31 cellular contexts compared by ENCODE assay signal in the genomic region with DNA sequence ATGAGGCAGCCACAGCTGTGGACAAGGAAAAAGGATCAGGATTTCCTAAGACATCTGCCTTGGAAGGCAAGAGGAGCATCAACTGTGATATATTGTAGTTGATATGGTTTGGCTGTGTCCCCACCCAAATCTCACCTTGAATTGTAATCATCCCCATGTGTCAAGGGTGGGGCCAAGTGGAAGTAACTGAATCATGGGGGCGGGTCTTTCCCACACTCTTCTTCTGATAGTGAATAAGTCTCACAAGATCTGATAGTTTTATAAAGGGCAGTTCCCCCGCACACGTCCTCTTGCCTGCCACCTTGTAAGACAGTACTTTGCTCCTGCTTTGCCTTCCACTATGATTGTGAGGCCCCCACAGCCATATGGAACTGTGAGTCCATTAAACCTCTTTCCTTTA. TPM values are rescaled to one million over a fixed set of nuclear protein-coding genes. Genes with fewer than 3 reads are reported as not detected.
A peak's percentile ranks its signal among the peaks of the same experiment; 100 is the strongest.
DNase-seq lines count a peak whose midpoint lies in the region; ATAC-seq, FAIRE-seq and TF ChIP-seq lines count a peak whose summit lies in the region.
"Had no signal": no experiment of that assay in that cellular context is flagged by ENCODE, and none has a peak within 500 bp of the region (broad histone marks: within the 10 kb centered on the region; RNA-seq: fewer than 3 reads in every experiment).

No MANE protein-coding gene starts in this region.

- peaks cover 25 to 28% of the 10 kb centered on the region in 2 experiments; a peak in 4 of 5 replicates for H3K4me1 ChIP-seq in K562 (replicated peaks in 1 of 2; ENCODE audit: control insufficient read depth in 2 of 2, insufficient read depth in 2 of 2, low read length in 2 of 2)
- H3K4me1 ChIP-seq in naive thymus-derived CD4-positive, alpha-beta T cell (ENCODE audit: control insufficient read depth in 2 of 2, insufficient read depth in 2 of 2, low read length in 2 of 2), result no peaks in the 10 kb centered on the region
- H3K4me1 ChIP-seq in trophoblast cell (ENCODE audit: control insufficient read depth in 1 of 2, insufficient read depth in 2 of 2, low read length in 2 of 2), result peaks cover 1 to 4% of the 10 kb centered on the region in 2 experiments
- H3K4me1 ChIP-seq: breast epithelium, lower lobe of right lung, pancreas, upper lobe of left lung had no signal

- no peak overlapping the region for H4K91ac ChIP-seq in trophoblast cell (ENCODE audit: low read depth, low read length)

- no peak overlapping the region for H2AK5ac ChIP-seq in trophoblast cell (ENCODE audit: low read length)

- TF ChIP-seq RAD21 in K562 (CRISPR knock-in tag; conservative IDR thresholded peaks at IDR 0.05 in 1 of 2, IDR thresholded peaks at IDR 0.05 in 1 of 2), result no peak

- H3K79me1 ChIP-seq in trophoblast cell (ENCODE audit: low read length), result no peaks in the 10 kb centered on the region

- TF ChIP-seq POLR2A in K562 (conservative IDR thresholded peaks at IDR 0.05), result no peak

- no peak for FAIRE-seq in K562 (lab: Jason Lieb, UNC)
- FAIRE-seq: pancreas had no signal

- H3K9me3 ChIP-seq in K562 (replicated peaks; ENCODE audit: control insufficient read depth, insufficient read depth, low read depth, low read length), result peaks cover 21% of the 10 kb centered on the region
- no peaks in the 10 kb centered on the region for H3K9me3 ChIP-seq in naive thymus-derived CD4-positive, alpha-beta T cell (ENCODE audit: control insufficient read depth in 2 of 3, low read length in 3 of 3)
- H3K9me3 ChIP-seq in trophoblast cell (ENCODE audit: insufficient read depth, low read depth, low read length), result no peaks in the 10 kb centered on the region
- H3K9me3 ChIP-seq: breast epithelium, lower lobe of right lung, pancreas, upper lobe of left lung had no signal

- CTCF ChIA-PET in K562 (lab: Yijun Ruan, JAX; ENCODE audit: low intra/inter-chr PET ratio), result no interaction called here
- CTCF ChIA-PET in naive thymus-derived CD4-positive, alpha-beta T cell (lab: Charles Lee), result no interaction called here

- H2BK120ac ChIP-seq in trophoblast cell (ENCODE audit: insufficient read depth, low read length, poor library complexity), result no peak overlapping the region

- H3K4me3 ChIP-seq in K562 (no peak overlapping the region), trophoblast cell (ENCODE audit: low read depth, low read length) (no peak overlapping the region)
- H3K4me3 ChIP-seq in naive thymus-derived CD4-positive, alpha-beta T cell (ENCODE audit: low read length), result no peak overlapping the region
- H3K4me3 ChIP-seq: breast epithelium, lower lobe of right lung, pancreas, smooth muscle cell, upper lobe of left lung had no signal

- H3K23ac ChIP-seq in trophoblast cell (ENCODE audit: low read length), result no peak overlapping the region

- in situ Hi-C loops in K562 (cut with MboI), result loop anchor here (10.0 kb wide), 1 partner anchor 147 kb away; a partner anchor contains a TSS

- whole genome bisulfite sequencing in K562 (ENCODE audit: insufficient coverage, low coverage, missing lambda C conversion rate), result 46% methylated on average over 3 of the region's 3 CpGs
- WGBS in trophoblast cell (ENCODE audit: extremely low coverage, insufficient coverage, insufficient read length), result no CpG with 5 or more reads among the region's 3 CpGs

- DNase-seq in activated effector memory CD4-positive, alpha-beta T cell treated with anti-CD3 and anti-CD28 coated beads, Interleukin-2, amount 50 U/mL, for 16 hours, result peak; percentile 47
- no peak for DNase-seq in activated effector memory CD4-positive, alpha-beta T cell treated with Interleukin-2 at 50 U/mL for 16 hours
- DNase-seq in ELR (ENCODE audit: low read depth) (peak; percentile 12), K562 (ENCODE audit: extremely low read depth in 1 of 4, low spot score in 3 of 4) (peak in 1 of 4 experiments; percentile 50), NOMO-1 treated with DMSO at 0.1 percent for 48 hours (lab: John Stamatoyannopoulos, UW; ENCODE audit: unreplicated experiment) (no peak), NCI-H446 treated with DMSO at 0.1 percent for 48 hours (lab: John Stamatoyannopoulos, UW) (no peak), trophoblast cell (no peak)
- peak in 1 of 9 donors; percentile 4 for DNase-seq in naive thymus-derived CD4-positive, alpha-beta T cell
- DNase-seq: amygdala; DND-41; HCEC 1CT; lower lobe of right lung; MM.1S; NCI-H2029 treated with DMSO at 0.1 percent for 48 hours; NCI-H2227 treated with DMSO at 0.1 percent for 48 hours; retina; stimulated activated CD4-positive, alpha-beta T cell treated with anti-CD3 and anti-CD28 coated beads, Interleukin-2, amount 100 ng/mL, for 24 hours had no signal

- H4K12ac ChIP-seq in trophoblast cell (ENCODE audit: low read depth, low read length), result no peak overlapping the region

- H3K36me3 Mint-ChIP-seq in naive thymus-derived CD4-positive, alpha-beta T cell, result peaks cover 9 to 26% (median 11%) of the 10 kb centered on the region in 5 donors

- peak overlapping the region in 5 of 9 donors; percentile 36 to 84 (median 60) for H3K27ac Mint-ChIP-seq in naive thymus-derived CD4-positive, alpha-beta T cell
- H3K27ac Mint-ChIP-seq: activated T-helper 2 cell treated with anti-CD3 and anti-CD28 coated beads, Interferon-gamma antibody, Interleukin-2, Interleukin-4, amounts not matched to agents 10 μg/mL and 5 μg/mL and 100 μg/mL, durations not matched to agents 14 hours and 24 hours and 36 hours had no signal

- H4K8ac ChIP-seq in trophoblast cell (ENCODE audit: low read depth, low read length), result no peak overlapping the region

- no peaks in the 10 kb centered on the region for H3K9me3 Mint-ChIP-seq in naive thymus-derived CD4-positive, alpha-beta T cell
- H3K9me3 Mint-ChIP-seq: activated T-helper 2 cell treated with anti-CD3 and anti-CD28 coated beads, Interferon-gamma antibody, Interleukin-2, Interleukin-4, amounts not matched to agents 10 μg/mL and 5 μg/mL and 100 μg/mL, durations not matched to agents 14 hours and 24 hours and 36 hours had no signal

- H4K20me1 ChIP-seq in K562 (replicated peaks; ENCODE audit: control insufficient read depth, insufficient read depth, low read length), result no peaks in the 10 kb centered on the region

- H2BK5ac ChIP-seq in trophoblast cell (ENCODE audit: low read depth, low read length, poor library complexity), result no peak overlapping the region

- no peak overlapping the region for H3K9ac ChIP-seq in K562 (ENCODE audit: insufficient read depth in 1 of 2, low read depth in 2 of 2, low read length in 2 of 2)
- no peak overlapping the region for H3K9ac ChIP-seq in trophoblast cell (ENCODE audit: low read length)

- no peak overlapping the region for H3K18ac ChIP-seq in trophoblast cell (ENCODE audit: low read length)

- H3K27me3 Mint-ChIP-seq in naive thymus-derived CD4-positive, alpha-beta T cell, result no peaks in the 10 kb centered on the region

- no TSS peak for BruUV-seq in K562 (replicated peaks; lab: Mats Ljungman, UMichigan)

- H3K27me3 ChIP-seq in K562 (ENCODE audit: control insufficient read depth in 2 of 2, insufficient read depth in 2 of 2, low read length in 2 of 2) (no peaks in the 10 kb centered on the region), trophoblast cell (ENCODE audit: insufficient read depth, low read length) (no peaks in the 10 kb centered on the region)
- H3K27me3 ChIP-seq in naive thymus-derived CD4-positive, alpha-beta T cell (ENCODE audit: control insufficient read depth in 2 of 2, insufficient read depth in 2 of 2, low read length in 2 of 2), result no peaks in the 10 kb centered on the region
- H3K27me3 ChIP-seq: breast epithelium, pancreas, upper lobe of left lung had no signal

- intact Hi-C loops in K562 (cut with micrococcal nuclease), result no loop called here
- intact Hi-C loops in naive thymus-derived CD4-positive, alpha-beta T cell (cut with micrococcal nuclease), result no loop called here

- no peaks in the 10 kb centered on the region for H3K79me2 ChIP-seq in K562 (ENCODE audit: control insufficient read depth, insufficient read depth, low read length)
- no peaks in the 10 kb centered on the region for H3K79me2 ChIP-seq in trophoblast cell (ENCODE audit: control insufficient read depth, insufficient read depth, low read length, poor library complexity)

- no peak overlapping the region for H3K4me2 ChIP-seq in K562 (ENCODE audit: insufficient read depth, low read length)
- no peak overlapping the region for H3K4me2 ChIP-seq in trophoblast cell (ENCODE audit: low read length)
- H3K4me2 ChIP-seq: smooth muscle cell had no signal

- H3K27ac ChIP-seq in K562 (ENCODE audit: extremely low read depth, low read depth, low read length) (peak overlapping the region; percentile 50; the same call in 2 of the 3 replicates), trophoblast cell (ENCODE audit: low read depth, low read length) (no peak overlapping the region)
- H3K27ac ChIP-seq in naive thymus-derived CD4-positive, alpha-beta T cell (ENCODE audit: low read depth, low read length), result no peak overlapping the region
- H3K27ac ChIP-seq: breast epithelium, C4-2B, lower lobe of right lung, pancreas, upper lobe of left lung had no signal

- H3K14ac ChIP-seq in trophoblast cell (ENCODE audit: low read length), result no peak overlapping the region

- peaks cover 0 to 15% (median 0%) of the 10 kb centered on the region in 7 donors for H3K4me1 Mint-ChIP-seq in naive thymus-derived CD4-positive, alpha-beta T cell

- POLR2A ChIA-PET in K562 (lab: Yijun Ruan, JAX), result interaction anchor here (1.2 to 5.5 kb wide), 3 partner anchors 10 to 50 kb away, joined by 3 to 63 read pairs (median 5); a partner anchor contains a TSS
- POLR2A ChIA-PET in naive thymus-derived CD4-positive, alpha-beta T cell (lab: Charles Lee), result no interaction called here

- no peak overlapping the region for H3K4ac ChIP-seq in trophoblast cell (ENCODE audit: low read depth, low read length)

- no peak for TF ChIP-seq EP300 in K562 (IDR thresholded peaks at IDR 0.05; ENCODE audit: low read length)

- H2AFZ ChIP-seq in K562 (ENCODE audit: low read depth, low read length) (no peak overlapping the region), trophoblast cell (ENCODE audit: insufficient read depth, low read length, poor library complexity) (no peak overlapping the region)

- H3K36me3 ChIP-seq in K562 (ENCODE audit: control insufficient read depth, insufficient read depth, low read length) (peaks cover 61% of the 10 kb centered on the region; the same call in 2 of the 3 replicates), trophoblast cell (ENCODE audit: control insufficient read depth in 1 of 2, insufficient read depth in 2 of 2, low read length in 2 of 2) (peaks cover 39 to 53% of the 10 kb centered on the region in 2 experiments)
- peaks cover 13 to 48% (median 19%) of the 10 kb centered on the region in 3 experiments for H3K36me3 ChIP-seq in naive thymus-derived CD4-positive, alpha-beta T cell (ENCODE audit: control insufficient read depth in 2 of 3, insufficient read depth in 3 of 3, low read length in 3 of 3)

- no peak overlapping the region for H3K4me3 Mint-ChIP-seq in naive thymus-derived CD4-positive, alpha-beta T cell

- 0 out of 3 replicates have a peak, but pooled peaks have one; percentile 5 for ATAC-seq in K562
- ATAC-seq in naive thymus-derived CD4-positive, alpha-beta T cell, result no peak
- ATAC-seq: lower lobe of right lung, pancreas had no signal

- H3K9me1 ChIP-seq in K562 (ENCODE audit: control insufficient read depth, insufficient read depth, low read length), result no peaks in the 10 kb centered on the region

- no peak for TF ChIP-seq CTCF in K562 (IDR thresholded peaks at IDR 0.05 in 2 of 3, conservative IDR thresholded peaks at IDR 0.05 in 1 of 3; ENCODE audit: insufficient read depth in 2 of 3, low read depth in 1 of 3, low read length in 3 of 3)

- no peak overlapping the region for H2BK12ac ChIP-seq in trophoblast cell (ENCODE audit: low read length)

RNA-seq across cellular contexts. Expression of a gene that starts 10.2 kb away (rescaled TPM):
- 113 and 349 TPM in 2 replicates for total RNA-seq in K562 (2011; cell fraction: chromatin; rRNA removed; ENCODE audit: low replicate concordance)
- 221 and 252 TPM in 2 replicates for total RNA-seq in K562 (2011; cell fraction: nucleolus; rRNA removed)
- 129 and 148 TPM in 2 replicates for total RNA-seq in K562 (2011; cell fraction: nucleoplasm; rRNA removed)
- total RNA-seq in K562 (2014; rRNA removed) (92.6 and 135 TPM in 2 replicates), K562 (2014; rRNA removed; fragmentation: Illumina TruSeq; extraction: Trizol) (43.5 and 50.6 TPM in 2 replicates), K562 (2015; rRNA removed; fragmentation: Illumina TruSeq; extraction: Trizol) (85.8 and 86.3 TPM in 2 replicates), K562 (2021) (103 and 108 TPM in 2 replicates)
- polyA plus RNA-seq in K562 (2011; rRNA removed) (72.1 and 81.8 TPM in 2 replicates), K562 (2014; fragmentation: Illumina TruSeq; extraction: Trizol) (88.1 and 93.2 TPM in 2 replicates), K562 (2014; fragmentation: Nextera tagmentation; extraction: Ambion mirVana) (10 to 100 TPM; 10.7 to 13.6 TPM), K562 (2014; rRNA removed) (69.6 and 109 TPM in 2 replicates)
- polyA plus RNA-seq in K562 (2011; cell fraction: cytosol; rRNA removed), result 86.8 and 148 TPM in 2 replicates
- polyA plus RNA-seq in K562 (2011; cell fraction: nucleus; rRNA removed), result 298 and 428 TPM in 2 replicates
- polyA plus RNA-seq in K562 (2012), result 79.6 and 101 TPM in 2 replicates
- polyA minus RNA-seq in K562 (2011; rRNA and poly(A)+ RNA removed), result 54.7 and 72.9 TPM in 2 replicates
- polyA minus RNA-seq in K562 (2011; cell fraction: cytosol; rRNA and poly(A)+ RNA removed), result 45.9 and 91.2 TPM in 2 replicates
- 83.9 and 102 TPM in 2 replicates for polyA minus RNA-seq in K562 (2011; cell fraction: nucleus; rRNA and poly(A)+ RNA removed)
- total RNA-seq in naive thymus-derived CD4-positive, alpha-beta T cell, result 100 to 1,000 TPM in 1 of 5 experiments, 10 to 100 TPM in 4; 74.4 to 119 (median 92.0) TPM
- 10 to 100 TPM; 77.2 to 94.3 TPM for polyA plus RNA-seq in naive thymus-derived CD4-positive, alpha-beta T cell
- 90.3 and 95.7 TPM in 2 replicates for polyA plus RNA-seq in trophoblast cell (2013)

RNA-seq across cellular contexts. Expression of a gene that starts 10.5 kb away (rescaled TPM):
- total RNA-seq in K562 (2011; cell fraction: chromatin; rRNA removed; ENCODE audit: low replicate concordance), result 168 and 375 TPM in 2 replicates
- total RNA-seq in K562 (2011; cell fraction: nucleolus; rRNA removed), result 219 and 250 TPM in 2 replicates
- 182 and 198 TPM in 2 replicates for total RNA-seq in K562 (2011; cell fraction: nucleoplasm; rRNA removed)
- 18.3 and 26.8 TPM in 2 replicates for total RNA-seq in K562 (2014; rRNA removed)
- 12.6 and 18.8 TPM in 2 replicates for total RNA-seq in K562 (2014; rRNA removed; fragmentation: Illumina TruSeq; extraction: Trizol)
- 19.9 and 21.3 TPM in 2 replicates for total RNA-seq in K562 (2015; rRNA removed; fragmentation: Illumina TruSeq; extraction: Trizol)
- 55.9 and 59.7 TPM in 2 replicates for total RNA-seq in K562 (2021)
- 69.1 and 111 TPM in 2 replicates for polyA plus RNA-seq in K562 (2011; rRNA removed)
- 133 and 146 TPM in 2 replicates for polyA plus RNA-seq in K562 (2011; cell fraction: cytosol; rRNA removed)
- polyA plus RNA-seq in K562 (2011; cell fraction: nucleus; rRNA removed), result 154 and 183 TPM in 2 replicates
- polyA plus RNA-seq in K562 (2012), result 42.7 and 71.4 TPM in 2 replicates
- 65.3 and 66.3 TPM in 2 replicates for polyA plus RNA-seq in K562 (2014; fragmentation: Illumina TruSeq; extraction: Trizol)
- 10 to 100 TPM in 1 of 2 experiments, 1 to 10 TPM in 1; 9.9 to 12.1 TPM for polyA plus RNA-seq in K562 (2014; fragmentation: Nextera tagmentation; extraction: Ambion mirVana)
- polyA plus RNA-seq in K562 (2014; rRNA removed), result 41.1 and 49.5 TPM in 2 replicates
- polyA minus RNA-seq in K562 (2011; rRNA and poly(A)+ RNA removed), result 80.3 and 82.9 TPM in 2 replicates
- 38.7 and 41.0 TPM in 2 replicates for polyA minus RNA-seq in K562 (2011; cell fraction: cytosol; rRNA and poly(A)+ RNA removed)
- polyA minus RNA-seq in K562 (2011; cell fraction: nucleus; rRNA and poly(A)+ RNA removed), result 94.4 and 132 TPM in 2 replicates
- total RNA-seq in naive thymus-derived CD4-positive, alpha-beta T cell, result 100 to 1,000 TPM in 2 of 5 experiments, 10 to 100 TPM in 3; 47.1 to 125 (median 63.2) TPM
- 100 to 1,000 TPM in 1 of 2 donors, 10 to 100 TPM in 1; 89.3 to 111 TPM for polyA plus RNA-seq in naive thymus-derived CD4-positive, alpha-beta T cell
- polyA plus RNA-seq in trophoblast cell (2013), result 45.4 and 47.1 TPM in 2 replicates

RNA-seq across cellular contexts. Expression of a gene that starts 18.4 kb away (rescaled TPM):
- total RNA-seq in K562 (2011; cell fraction: chromatin; rRNA removed; ENCODE audit: low replicate concordance), result 63.3 and 67.6 TPM in 2 replicates
- total RNA-seq in K562 (2011; cell fraction: nucleolus; rRNA removed), result 36.5 and 39.2 TPM in 2 replicates
- total RNA-seq in K562 (2011; cell fraction: nucleoplasm; rRNA removed), result 42.6 and 50.4 TPM in 2 replicates
- 13.3 and 14.5 TPM in 2 replicates for total RNA-seq in K562 (2014; rRNA removed)
- 8.6 and 8.7 TPM in 2 replicates for total RNA-seq in K562 (2014; rRNA removed; fragmentation: Illumina TruSeq; extraction: Trizol)
- 8.2 and 10.0 TPM in 2 replicates for total RNA-seq in K562 (2015; rRNA removed; fragmentation: Illumina TruSeq; extraction: Trizol)
- 14.9 and 15.2 TPM in 2 replicates for total RNA-seq in K562 (2021)
- 21.0 and 21.2 TPM in 2 replicates for polyA plus RNA-seq in K562 (2011; rRNA removed)
- polyA plus RNA-seq in K562 (2011; cell fraction: cytosol; rRNA removed), result 28.7 and 34.0 TPM in 2 replicates
- polyA plus RNA-seq in K562 (2011; cell fraction: nucleus; rRNA removed), result 35.7 and 37.1 TPM in 2 replicates
- polyA plus RNA-seq in K562 (2012), result 19.8 and 24.0 TPM in 2 replicates
- 18.4 and 20.5 TPM in 2 replicates for polyA plus RNA-seq in K562 (2014; fragmentation: Illumina TruSeq; extraction: Trizol)
- 1 to 10 TPM; 1.9 to 2.9 TPM for polyA plus RNA-seq in K562 (2014; fragmentation: Nextera tagmentation; extraction: Ambion mirVana)
- polyA plus RNA-seq in K562 (2014; rRNA removed), result 23.8 and 27.5 TPM in 2 replicates
- 15.4 and 17.4 TPM in 2 replicates for polyA minus RNA-seq in K562 (2011; rRNA and poly(A)+ RNA removed)
- 5.5 and 16.2 TPM in 2 replicates for polyA minus RNA-seq in K562 (2011; cell fraction: cytosol; rRNA and poly(A)+ RNA removed)
- 10.7 and 13.6 TPM in 2 replicates for polyA minus RNA-seq in K562 (2011; cell fraction: nucleus; rRNA and poly(A)+ RNA removed)
- 10 to 100 TPM; 19.0 to 34.8 (median 25.6) TPM for total RNA-seq in naive thymus-derived CD4-positive, alpha-beta T cell
- 10 to 100 TPM in 1 of 2 donors, 1 to 10 TPM in 1; 9.9 to 18.9 TPM for polyA plus RNA-seq in naive thymus-derived CD4-positive, alpha-beta T cell
- polyA plus RNA-seq in trophoblast cell (2013), result 10.8 and 11.5 TPM in 2 replicates

RNA-seq across cellular contexts. Expression of a gene that starts 19.1 kb away (rescaled TPM):
- total RNA-seq in K562 (2011; cell fraction: chromatin; rRNA removed; ENCODE audit: low replicate concordance), result 209 and 273 TPM in 2 replicates
- total RNA-seq in K562 (2011; cell fraction: nucleolus; rRNA removed), result 153 and 159 TPM in 2 replicates
- total RNA-seq in K562 (2011; cell fraction: nucleoplasm; rRNA removed), result 172 and 176 TPM in 2 replicates
- 279 and 309 TPM in 2 replicates for total RNA-seq in K562 (2014; rRNA removed)
- 199 and 209 TPM in 2 replicates for total RNA-seq in K562 (2014; rRNA removed; fragmentation: Illumina TruSeq; extraction: Trizol)
- 176 and 185 TPM in 2 replicates for total RNA-seq in K562 (2015; rRNA removed; fragmentation: Illumina TruSeq; extraction: Trizol)
- total RNA-seq in K562 (2021), result 236 and 254 TPM in 2 replicates
- polyA plus RNA-seq in K562 (2011; rRNA removed), result 225 and 267 TPM in 2 replicates
- 208 and 225 TPM in 2 replicates for polyA plus RNA-seq in K562 (2011; cell fraction: cytosol; rRNA removed)
- 238 and 252 TPM in 2 replicates for polyA plus RNA-seq in K562 (2011; cell fraction: nucleus; rRNA removed)
- polyA plus RNA-seq in K562 (2012), result 146 and 216 TPM in 2 replicates
- polyA plus RNA-seq in K562 (2014; fragmentation: Illumina TruSeq; extraction: Trizol), result 225 and 237 TPM in 2 replicates
- polyA plus RNA-seq in K562 (2014; fragmentation: Nextera tagmentation; extraction: Ambion mirVana), result 100 to 1,000 TPM; 370 to 383 TPM
- polyA plus RNA-seq in K562 (2014; rRNA removed), result 292 and 304 TPM in 2 replicates
- polyA minus RNA-seq in K562 (2011; rRNA and poly(A)+ RNA removed), result 144 and 174 TPM in 2 replicates
- 61.1 and 89.0 TPM in 2 replicates for polyA minus RNA-seq in K562 (2011; cell fraction: cytosol; rRNA and poly(A)+ RNA removed)
- polyA minus RNA-seq in K562 (2011; cell fraction: nucleus; rRNA and poly(A)+ RNA removed), result 54.5 and 75.3 TPM in 2 replicates
- 100 to 1,000 TPM in 1 of 5 experiments, 10 to 100 TPM in 4; 64.3 to 172 (median 86.9) TPM for total RNA-seq in naive thymus-derived CD4-positive, alpha-beta T cell
- polyA plus RNA-seq in naive thymus-derived CD4-positive, alpha-beta T cell, result 100 to 1,000 TPM; 186 to 215 TPM
- polyA plus RNA-seq in trophoblast cell (2013), result 94.6 and 95.0 TPM in 2 replicates

RNA-seq across cellular contexts. Expression of a gene that starts 24.8 kb away (rescaled TPM):
- not detected in 2 replicates for total RNA-seq in K562 (2011; cell fraction: chromatin; rRNA removed; ENCODE audit: low replicate concordance)
- not detected in 2 replicates for total RNA-seq in K562 (2011; cell fraction: nucleolus; rRNA removed)
- not detected in 2 replicates for total RNA-seq in K562 (2011; cell fraction: nucleoplasm; rRNA removed)
- total RNA-seq in K562 (2014; rRNA removed) (not detected in 2 replicates), K562 (2014; rRNA removed; fragmentation: Illumina TruSeq; extraction: Trizol) (not detected in 2 replicates), K562 (2015; rRNA removed; fragmentation: Illumina TruSeq; extraction: Trizol) (not detected in 2 replicates), K562 (2021) (not detected in 2 replicates)
- polyA plus RNA-seq in K562 (2011; rRNA removed) (not detected in 2 replicates), K562 (2014; fragmentation: Illumina TruSeq; extraction: Trizol) (not detected in 2 replicates), K562 (2014; fragmentation: Nextera tagmentation; extraction: Ambion mirVana) (not detected), K562 (2014; rRNA removed) (not detected in 2 replicates)
- polyA plus RNA-seq in K562 (2011; cell fraction: cytosol; rRNA removed), result not detected in 2 replicates
- polyA plus RNA-seq in K562 (2011; cell fraction: nucleus; rRNA removed), result not detected in 2 replicates
- not detected in 2 replicates for polyA plus RNA-seq in K562 (2012)
- polyA minus RNA-seq in K562 (2011; rRNA and poly(A)+ RNA removed), result not detected in 2 replicates
- polyA minus RNA-seq in K562 (2011; cell fraction: cytosol; rRNA and poly(A)+ RNA removed), result not detected in 2 replicates
- not detected in 2 replicates for polyA minus RNA-seq in K562 (2011; cell fraction: nucleus; rRNA and poly(A)+ RNA removed)
- total RNA-seq in naive thymus-derived CD4-positive, alpha-beta T cell, result not detected
- not detected for polyA plus RNA-seq in naive thymus-derived CD4-positive, alpha-beta T cell
- polyA plus RNA-seq in trophoblast cell (2013), result not detected in 2 replicates
- total RNA-seq: activated T-helper 2 cell treated with anti-CD3 and anti-CD28 coated beads, Interferon-gamma antibody, Interleukin-2, Interleukin-4, amounts not matched to agents 10 μg/mL and 5 μg/mL and 100 μg/mL, durations not matched to agents 14 hours and 24 hours and 36 hours; breast epithelium; fibroblast of villous mesenchyme; kidney epithelial cell; lower lobe of right lung; mucosa of gallbladder; RPMI7951; smooth muscle cell; subcutaneous adipose tissue; T-helper 1 cell treated with Interleukin-12 subunit alpha and Interleukin-12 subunit beta and Interleukin-4 antibody, amounts not matched to agents 30 ng/mL and 1 ng/mL, for 36 hours; upper lobe of left lung had no signal
- polyA plus RNA-seq: esophagus, neural cell, smooth muscle cell had no signal

Comparison
In these comparisons a context has a peak if more than half of its experiments do, and no peak if none do; other contexts are left out.
1. DNase-seq: peak in activated effector memory CD4-positive, alpha-beta T cell treated with anti-CD3 and anti-CD28 coated beads, Interleukin-2, amount 50 U/mL, for 16 hours (single experiment) and ELR (single experiment); none in activated effector memory CD4-positive, alpha-beta T cell treated with Interleukin-2 at 50 U/mL for 16 hours (single experiment), NOMO-1 treated with DMSO at 0.1 percent for 48 hours (single experiment), NCI-H446 treated with DMSO at 0.1 percent for 48 hours (single experiment) and trophoblast cell (0 of 2).